Comparison of ENCODE assay signal across 9 cellular contexts in the genomic region with DNA sequence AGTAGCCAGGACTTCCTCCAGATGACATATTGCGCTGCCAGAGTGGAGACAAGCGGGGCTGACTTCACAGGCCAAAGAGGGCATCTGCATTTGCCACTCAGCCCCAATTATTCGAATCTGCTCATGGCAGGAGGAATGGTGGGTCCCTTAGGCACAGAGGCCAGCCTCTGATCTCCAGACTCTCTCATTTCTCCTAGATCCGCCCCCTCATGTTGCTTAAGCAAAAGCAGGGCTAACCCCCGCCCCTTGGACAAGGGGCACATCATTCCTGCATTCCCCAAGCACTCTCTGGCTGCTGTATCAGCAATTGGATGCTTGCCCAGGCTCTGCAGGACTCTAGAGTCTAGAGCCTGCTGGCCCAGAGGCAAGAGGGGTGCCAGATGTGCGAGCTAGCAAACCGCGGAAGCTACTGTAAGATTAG.
A peak's percentile ranks its signal among the peaks of the same experiment; 100 is the strongest.
DNase-seq lines count a peak whose midpoint lies in the region; ATAC-seq and TF ChIP-seq lines count a peak whose summit lies in the region.
"Had no signal": no experiment of that assay in that cellular context is flagged by ENCODE, and none has a peak within 500 bp of the region (broad histone marks: within the 10 kb centered on the region; RNA-seq: fewer than 3 reads in every experiment).

No MANE protein-coding gene starts in this region.

- intact Hi-C loops in activated T-helper 1 cell treated with anti-CD3 and anti-CD28 coated beads, Interleukin-12 subunit alpha, Interleukin-12 subunit beta, Interleukin-2, Interleukin-4 antibody, amounts not matched to agents 30 ng/mL and 10 ng/mL and 1 ng/mL, durations not matched to agents 14 hours and 24 hours and 36 hours (cut with micrococcal nuclease) = no loop called here

- H3K27me3 Mint-ChIP-seq in osteocyte (ENCODE audit: unreplicated experiment) = no peaks in the 10 kb centered on the region
- H3K27me3 Mint-ChIP-seq in activated T-helper 1 cell treated with anti-CD3 and anti-CD28 coated beads, Interleukin-12 subunit alpha, Interleukin-12 subunit beta, Interleukin-2, Interleukin-4 antibody, amounts not matched to agents 30 ng/mL and 10 ng/mL and 1 ng/mL, durations not matched to agents 14 hours and 24 hours and 36 hours (ENCODE audit: insufficient read depth) = peaks cover 3% of the 10 kb centered on the region

- H3K4me1 Mint-ChIP-seq in osteocyte (ENCODE audit: unreplicated experiment) = peaks cover 45% of the 10 kb centered on the region
- H3K4me1 Mint-ChIP-seq in activated T-helper 1 cell treated with anti-CD3 and anti-CD28 coated beads, Interleukin-12 subunit alpha, Interleukin-12 subunit beta, Interleukin-2, Interleukin-4 antibody, amounts not matched to agents 30 ng/mL and 10 ng/mL and 1 ng/mL, durations not matched to agents 14 hours and 24 hours and 36 hours (ENCODE audit: low read depth) = no peaks in the 10 kb centered on the region

- no peaks in the 10 kb centered on the region for H3K36me3 Mint-ChIP-seq in osteocyte (ENCODE audit: unreplicated experiment)
- H3K36me3 Mint-ChIP-seq in activated T-helper 1 cell treated with anti-CD3 and anti-CD28 coated beads, Interleukin-12 subunit alpha, Interleukin-12 subunit beta, Interleukin-2, Interleukin-4 antibody, amounts not matched to agents 30 ng/mL and 10 ng/mL and 1 ng/mL, durations not matched to agents 14 hours and 24 hours and 36 hours (ENCODE audit: low read depth) = no peaks in the 10 kb centered on the region

- H3K4me3 Mint-ChIP-seq in osteocyte (ENCODE audit: unreplicated experiment) = peak overlapping the region; percentile 7
- H3K4me3 Mint-ChIP-seq in activated T-helper 1 cell treated with anti-CD3 and anti-CD28 coated beads, Interleukin-12 subunit alpha, Interleukin-12 subunit beta, Interleukin-2, Interleukin-4 antibody, amounts not matched to agents 30 ng/mL and 10 ng/mL and 1 ng/mL, durations not matched to agents 14 hours and 24 hours and 36 hours = no peak overlapping the region

- ATAC-seq in GM19455 (IDR thresholded peaks at IDR 0.05; ENCODE audit: unreplicated experiment) (no peak), GM21717 (IDR thresholded peaks at IDR 0.05; ENCODE audit: unreplicated experiment) (no peak)

- H3K27ac Mint-ChIP-seq in osteocyte (ENCODE audit: unreplicated experiment) = peak overlapping the region; percentile 76
- no peak overlapping the region for H3K27ac Mint-ChIP-seq in activated T-helper 1 cell treated with anti-CD3 and anti-CD28 coated beads, Interleukin-12 subunit alpha, Interleukin-12 subunit beta, Interleukin-2, Interleukin-4 antibody, amounts not matched to agents 30 ng/mL and 10 ng/mL and 1 ng/mL, durations not matched to agents 14 hours and 24 hours and 36 hours

- H3K9me3 Mint-ChIP-seq in osteocyte (ENCODE audit: unreplicated experiment) = no peaks in the 10 kb centered on the region
- H3K9me3 Mint-ChIP-seq in activated T-helper 1 cell treated with anti-CD3 and anti-CD28 coated beads, Interleukin-12 subunit alpha, Interleukin-12 subunit beta, Interleukin-2, Interleukin-4 antibody, amounts not matched to agents 30 ng/mL and 10 ng/mL and 1 ng/mL, durations not matched to agents 14 hours and 24 hours and 36 hours = no peaks in the 10 kb centered on the region

- no peak for TF ChIP-seq CTCF in osteocyte (IDR thresholded peaks at IDR 0.05)

- DNase-seq in DMS 273 (lab: John Stamatoyannopoulos, UW; ENCODE audit: unreplicated experiment) (peak; percentile 98), NCI-H2227 treated with DMSO at 0.1 percent for 48 hours (lab: John Stamatoyannopoulos, UW) (peak; percentile 78), fibroblast of gingiva (ENCODE audit: low read depth) (peak; percentile 95), osteocyte (ENCODE audit: extremely low spot score, unreplicated experiment) (peak; percentile 93), dermis blood vessel endothelial cell (no peak)
- DNase-seq in activated T-helper 1 cell treated with anti-CD3 and anti-CD28 coated beads, Interleukin-12 subunit alpha, Interleukin-12 subunit beta, Interleukin-2, Interleukin-4 antibody, amounts not matched to agents 30 ng/mL and 10 ng/mL and 1 ng/mL, durations not matched to agents 14 hours and 24 hours and 36 hours (ENCODE audit: low spot score) = no peak
- DNase-seq: activated naive CD4-positive, alpha-beta T cell treated with anti-CD3 and anti-CD28 coated beads, Interleukin-2, amount 50 U/mL, for 16 hours had no signal

Comparison
In these comparisons a context has a peak if more than half of its experiments do, and no peak if none do; other contexts are left out.
1. DNase-seq: peak in DMS 273 (single experiment), NCI-H2227 treated with DMSO at 0.1 percent for 48 hours (single experiment), fibroblast of gingiva (single experiment) and osteocyte (single experiment); none in dermis blood vessel endothelial cell (single experiment) and activated T-helper 1 cell treated with anti-CD3 and anti-CD28 coated beads, Interleukin-12 subunit alpha, Interleukin-12 subunit beta, Interleukin-2, Interleukin-4 antibody, amounts not matched to agents 30 ng/mL and 10 ng/mL and 1 ng/mL, durations not matched to agents 14 hours and 24 hours and 36 hours (single experiment).